Comparison of ENCODE assay signal across 8 cellular contexts in genomic region chr1:53172751-53173498, GRCh38. TPM values are rescaled to one million over a fixed set of nuclear protein-coding genes. Genes with fewer than 3 reads are reported as not detected.
A peak's percentile ranks its signal among the peaks of the same experiment; 100 is the strongest.
DNase-seq lines count a peak whose midpoint lies in the region; ATAC-seq and TF ChIP-seq lines count a peak whose summit lies in the region.

No MANE protein-coding gene starts in this region.

- ATAC-seq in Right ventricle myocardium superior (ENCODE audit: poor library complexity) (peak; percentile 19), GM21723 (IDR thresholded peaks at IDR 0.05; ENCODE audit: unreplicated experiment) (no peak)

- H3K27me3 ChIP-seq in right atrium auricular region = no peaks in the 10 kb centered on the region
- H3K27me3 ChIP-seq in breast epithelium = no peaks in the 10 kb centered on the region

- H3K4me1 ChIP-seq in right atrium auricular region (peaks cover 0 to 19% of the 10 kb centered on the region in 2 donors), breast epithelium (no peaks in the 10 kb centered on the region)

- intact Hi-C loops in Right ventricle myocardium superior (cut with DNase I) = no loop called here
- intact Hi-C loops in breast epithelium (cut with DNase I; ENCODE audit: low total_unique reads) = no loop called here

- TF ChIP-seq POLR2A in breast epithelium (IDR thresholded peaks at IDR 0.05) = no peak

- TF ChIP-seq CTCF in right atrium auricular region (IDR thresholded peaks at IDR 0.05) (peak in 1 of 2 donors; percentile 24), epithelial cell of proximal tubule (conservative IDR thresholded peaks at IDR 0.05; ENCODE audit: low read depth, low read length) (peak; percentile 42), breast epithelium (IDR thresholded peaks at IDR 0.05) (no peak)

- no peak overlapping the region for H3K4me3 ChIP-seq in right atrium auricular region
- no peak overlapping the region for H3K4me3 ChIP-seq in epithelial cell of proximal tubule (ENCODE audit: low read depth, low read length)
- H3K4me3 ChIP-seq in breast epithelium = no peak overlapping the region

- DNase-seq in Right ventricle myocardium superior (no peak), right atrium auricular region (ENCODE audit: low spot score) (no peak), NCI-H510A treated with DMSO at 0.1 percent for 48 hours (lab: John Stamatoyannopoulos, UW) (peak; percentile 74), epithelial cell of proximal tubule (ENCODE audit: low read depth) (no peak), stromal cell of bone marrow (ENCODE audit: low read depth) (peak; percentile 70), middle frontal gyrus (ENCODE audit: extremely low spot score, low spot score) (no peak), breast epithelium (ENCODE audit: low spot score in 2 of 2) (no peak)

- H3K36me3 ChIP-seq in right atrium auricular region (no peaks in the 10 kb centered on the region), breast epithelium (no peaks in the 10 kb centered on the region)

- no peak overlapping the region for H3K27ac ChIP-seq in right atrium auricular region
- H3K27ac ChIP-seq in breast epithelium = no peak overlapping the region

- H3K9me3 ChIP-seq in right atrium auricular region = no peaks in the 10 kb centered on the region
- H3K9me3 ChIP-seq in breast epithelium = no peaks in the 10 kb centered on the region

RNA-seq across cellular contexts. Expression of gene CPT2, which starts 23.7 kb away (rescaled TPM):
- 39.3 TPM for total RNA-seq in Right ventricle myocardium superior
- 10 to 100 TPM; 16.0 to 33.6 TPM for total RNA-seq in right atrium auricular region
- total RNA-seq in epithelial cell of proximal tubule = 11.9 and 17.4 TPM in 2 replicates
- total RNA-seq in breast epithelium = 10 to 100 TPM; 20.5 to 26.2 (median 22.9) TPM

RNA-seq across cellular contexts. Expression of gene SLC1A7, which starts 30.5 kb away (rescaled TPM):
- total RNA-seq in Right ventricle myocardium superior (0.08 TPM), right atrium auricular region (under 1 TPM; 0.56 to 0.71 TPM), epithelial cell of proximal tubule (not detected in 2 replicates), breast epithelium (under 1 TPM in 1 of 3 donors, not detected in 2; 0.16 TPM)

RNA-seq across cellular contexts. Expression of gene CZIB, which starts 47.5 kb away (rescaled TPM):
- 58.3 TPM for total RNA-seq in Right ventricle myocardium superior
- 10 to 100 TPM; 36.8 to 38.2 TPM for total RNA-seq in right atrium auricular region
- 52.2 and 60.8 TPM in 2 replicates for total RNA-seq in epithelial cell of proximal tubule
- total RNA-seq in breast epithelium = 10 to 100 TPM; 60.6 to 69.8 (median 61.3) TPM

Comparison
In these comparisons a context has a peak if more than half of its experiments do, and no peak if none do; other contexts are left out.
1. DNase-seq: peak in NCI-H510A treated with DMSO at 0.1 percent for 48 hours (single experiment) and stromal cell of bone marrow (single experiment); none in Right ventricle myocardium superior (single experiment), right atrium auricular region (single experiment), epithelial cell of proximal tubule (single experiment), middle frontal gyrus (single experiment) and breast epithelium (0 of 2).